Comparison of ENCODE assay signal across 23 cellular contexts in genomic region chr2:70639841-70640448, GRCh38.
"Had no signal": no experiment of that assay in that cellular context is flagged by ENCODE, and none has a peak within 500 bp of the region (broad histone marks: within the 10 kb centered on the region; RNA-seq: fewer than 3 reads in every experiment).

No MANE protein-coding gene starts in this region.

- H3K27ac ChIP-seq: cardiac muscle cell, epithelial cell of prostate, hepatocyte, lower lobe of right lung, spleen, testis, VCaP had no signal

- DNase-seq: activated CD4-positive, alpha-beta memory T cell treated with anti-CD3 and anti-CD28 coated beads for 36 hours; activated CD4-positive, CD25-positive, alpha-beta regulatory T cell treated with anti-CD3 and anti-CD28 coated beads, Interleukin-2, amount 50 U/mL, for 72 hours; activated effector memory CD4-positive, alpha-beta T cell treated with Interleukin-2 at 50 U/mL for 16 hours; activated T-cell treated with anti-CD3 and anti-CD28 coated beads for 4 hours; amniotic stem cell; dermis blood vessel endothelial cell; foreskin fibroblast; left colon; lower lobe of right lung; nephron progenitor cell; occipital lobe; retina; spleen; stimulated activated CD4-positive, alpha-beta T cell treated with anti-CD3 and anti-CD28 coated beads, Interleukin-4, amount 100 ng/mL, for 4 hours; testis had no signal

- H3K27me3 ChIP-seq: cardiac muscle cell, testis had no signal

- ATAC-seq: left colon; lower lobe of right lung; stimulated activated memory B cell treated with anti-CD40 and anti-IgM and Interleukin-4, amounts not matched to agents 10 μg/mL and 1 μg/mL and 100 μg/mL, for 72 hours had no signal

- H3K27ac Mint-ChIP-seq: activated CD4-positive, alpha-beta memory T cell treated with anti-CD3 and anti-CD28 coated beads for 36 hours; nephron progenitor cell; stimulated activated memory B cell treated with anti-CD40 and anti-IgM and Interleukin-4, amounts not matched to agents 10 μg/mL and 1 μg/mL and 100 μg/mL, for 72 hours; T-helper 1 cell treated with Interleukin-12 subunit alpha and Interleukin-12 subunit beta and Interleukin-4 antibody, amounts not matched to agents 30 μg/mL and 1 μg/mL, for 36 hours; type B pancreatic cell had no signal

- H3K9me3 Mint-ChIP-seq: activated CD4-positive, alpha-beta memory T cell treated with anti-CD3 and anti-CD28 coated beads for 36 hours; T-helper 1 cell treated with Interleukin-12 subunit alpha and Interleukin-12 subunit beta and Interleukin-4 antibody, amounts not matched to agents 30 μg/mL and 1 μg/mL, for 36 hours; type B pancreatic cell had no signal

- H3K9me3 ChIP-seq: lower lobe of right lung, testis had no signal

- H3K27me3 Mint-ChIP-seq: activated CD4-positive, alpha-beta memory T cell treated with anti-CD3 and anti-CD28 coated beads for 36 hours had no signal

- H3K36me3 Mint-ChIP-seq: activated CD4-positive, alpha-beta memory T cell treated with anti-CD3 and anti-CD28 coated beads for 36 hours; activated naive CD4-positive, alpha-beta T cell treated with anti-CD3 and anti-CD28 coated beads, Interleukin-2, amount 50 U/mL, for 72 hours; stimulated activated memory B cell treated with anti-CD40 and anti-IgM and Interleukin-4, amounts not matched to agents 10 μg/mL and 1 μg/mL and 100 μg/mL, for 72 hours; type B pancreatic cell had no signal

- H3K4me1 Mint-ChIP-seq: stimulated activated memory B cell treated with anti-CD40 and anti-IgM and Interleukin-4, amounts not matched to agents 10 μg/mL and 1 μg/mL and 100 μg/mL, for 72 hours had no signal

- H2AFZ ChIP-seq: hepatocyte had no signal

- H3K4me3 Mint-ChIP-seq: activated CD4-positive, alpha-beta memory T cell treated with anti-CD3 and anti-CD28 coated beads for 36 hours; nephron progenitor cell; stimulated activated memory B cell treated with anti-CD40 and anti-IgM and Interleukin-4, amounts not matched to agents 10 μg/mL and 1 μg/mL and 100 μg/mL, for 72 hours; T-helper 1 cell treated with Interleukin-12 subunit alpha and Interleukin-12 subunit beta and Interleukin-4 antibody, amounts not matched to agents 30 μg/mL and 1 μg/mL, for 36 hours; type B pancreatic cell had no signal

- H3K79me2 ChIP-seq: hepatocyte had no signal

- H3K4me2 ChIP-seq: hepatocyte had no signal

- H3K4me1 ChIP-seq: lower lobe of right lung, spleen, testis had no signal
